Comparison of ENCODE assay signal across 8 cellular contexts in genomic region chr17:79844869-79845600, GRCh38. TPM values are rescaled to one million over a fixed set of nuclear protein-coding genes. Genes with fewer than 3 reads are reported as not detected.
DNase-seq lines count a peak whose midpoint lies in the region; ATAC-seq and TF ChIP-seq lines count a peak whose summit lies in the region.

No MANE protein-coding gene starts in this region.

- H3K4me3 ChIP-seq in right atrium auricular region (peak overlapping the region in 1 of 2 donors; percentile 68), gastrocnemius medialis (peak overlapping the region; percentile 59 to 84 (median 62))

- peaks cover 8% of the 10 kb centered on the region for H3K27me3 Mint-ChIP-seq in activated naive CD8-positive, alpha-beta T cell

- in situ Hi-C loops in gastrocnemius medialis (cut with MboI; ENCODE audit: low sequenced_read_pairs in 4 of 4), result no loop called here

- TF ChIP-seq CTCF in right atrium auricular region (IDR thresholded peaks at IDR 0.05) (peak; percentile 93 to 96), gastrocnemius medialis (IDR thresholded peaks at IDR 0.05 in 4 of 5, conservative IDR thresholded peaks at IDR 0.05 in 1 of 5) (peak in 4 of 5 experiments; percentile 12 to 86 (median 64))

- H3K27ac ChIP-seq in right atrium auricular region, result peak overlapping the region; percentile 58 to 64
- H3K27ac ChIP-seq in gastrocnemius medialis, result no peak overlapping the region

- TF ChIP-seq POLR2A in gastrocnemius medialis (IDR thresholded peaks at IDR 0.05), result no peak

- intact Hi-C loops in gastrocnemius medialis (cut with DNase I; ENCODE audit: low total_unique reads), result loop anchor here (2.0 to 5.0 kb wide), 2 partner anchors 80 to 147 kb away; no protein-coding TSS in a partner anchor

- H3K4me1 ChIP-seq in right atrium auricular region (peaks cover 0 to 59% of the 10 kb centered on the region in 2 donors), gastrocnemius medialis (peaks cover 17 to 35% of the 10 kb centered on the region in 2 donors)

- peak overlapping the region; percentile 27 for H3K4me3 Mint-ChIP-seq in activated naive CD8-positive, alpha-beta T cell

- H3K27me3 ChIP-seq in right atrium auricular region, result peaks cover 25 to 33% of the 10 kb centered on the region in 2 donors
- H3K27me3 ChIP-seq in gastrocnemius medialis, result peaks cover 48 to 78% (median 49%) of the 10 kb centered on the region in 3 donors

- no peaks in the 10 kb centered on the region for H3K36me3 Mint-ChIP-seq in activated naive CD8-positive, alpha-beta T cell

- DNase-seq in activated T-cell treated with anti-CD3 and anti-CD28 coated beads for 1 hour (ENCODE audit: low read depth) (peak; percentile 37), activated T-cell treated with anti-CD3 and anti-CD28 coated beads for 4 hours (no peak), NCI-H774 (lab: John Stamatoyannopoulos, UW) (peak; percentile 31), right atrium auricular region (ENCODE audit: low spot score) (no peak), gastrocnemius medialis (no peak), NCI-H1694 treated with DMSO at 0.1 percent for 48 hours (lab: John Stamatoyannopoulos, UW) (no peak), LoVo (ENCODE audit: low spot score) (no peak)

- H3K9me3 ChIP-seq in right atrium auricular region (no peaks in the 10 kb centered on the region), gastrocnemius medialis (no peaks in the 10 kb centered on the region)

- peaks cover 16% of the 10 kb centered on the region for H3K4me1 Mint-ChIP-seq in activated naive CD8-positive, alpha-beta T cell (ENCODE audit: low read depth)

- no peak overlapping the region for H3K27ac Mint-ChIP-seq in activated naive CD8-positive, alpha-beta T cell

- ATAC-seq in gastrocnemius medialis, result no peak

- no peaks in the 10 kb centered on the region for H3K9me3 Mint-ChIP-seq in activated naive CD8-positive, alpha-beta T cell (ENCODE audit: low read depth)

- H3K36me3 ChIP-seq in right atrium auricular region (no peaks in the 10 kb centered on the region), gastrocnemius medialis (no peaks in the 10 kb centered on the region)

RNA-seq across cellular contexts. Expression of gene CBX4, which starts 5.8 kb away (rescaled TPM):
- total RNA-seq in right atrium auricular region, result 10 to 100 TPM; 22.8 to 24.3 TPM
- 1 to 10 TPM; 3.0 to 9.0 (median 5.3) TPM for total RNA-seq in gastrocnemius medialis

RNA-seq across cellular contexts. Expression of gene CBX8, which starts 48.2 kb away (rescaled TPM):
- 1 to 10 TPM; 2.7 to 3.0 TPM for total RNA-seq in right atrium auricular region
- total RNA-seq in gastrocnemius medialis, result under 1 TPM in 3 of 4 donors, not detected in 1; 0.18 to 0.94 (median 0.49) TPM

Comparison
In these comparisons a context has a peak if more than half of its experiments do, and no peak if none do; other contexts are left out.
1. DNase-seq: peak in activated T-cell treated with anti-CD3 and anti-CD28 coated beads for 1 hour (single experiment) and NCI-H774 (single experiment); none in activated T-cell treated with anti-CD3 and anti-CD28 coated beads for 4 hours (single experiment), right atrium auricular region (single experiment), gastrocnemius medialis (0 of 2), NCI-H1694 treated with DMSO at 0.1 percent for 48 hours (single experiment) and LoVo (single experiment).
2. H3K27ac ChIP-seq: peak in right atrium auricular region (2 of 2); none in gastrocnemius medialis (0 of 4).